ENCODE assay signal across 9 cellular contexts in genomic region chr13:48977973-48978372, GRCh38. TPM values are rescaled to one million over a fixed set of nuclear protein-coding genes. Genes with fewer than 3 reads are reported as not detected.
DNase-seq lines count a peak whose midpoint lies in the region; ATAC-seq and TF ChIP-seq lines count a peak whose summit lies in the region.
"Had no signal": no experiment of that assay in that cellular context is flagged by ENCODE, and none has a peak within 500 bp of the region (broad histone marks: within the 10 kb centered on the region; RNA-seq: fewer than 3 reads in every experiment).

No MANE protein-coding gene starts in this region.

- TF ChIP-seq POLR2A in right lobe of liver (IDR thresholded peaks at IDR 0.05), result no peak
- no peak for TF ChIP-seq POLR2A in vagina (IDR thresholded peaks at IDR 0.05)

- no peak for ATAC-seq in right lobe of liver
- ATAC-seq in HG02938 (IDR thresholded peaks at IDR 0.05; ENCODE audit: unreplicated experiment), result no peak
- ATAC-seq in GM18867 (IDR thresholded peaks at IDR 0.05; ENCODE audit: unreplicated experiment), result no peak

- intact Hi-C loops in right lobe of liver (cut with DNase I), result no loop called here
- intact Hi-C loops in vagina (cut with DNase I), result no loop called here

- H3K4me1 ChIP-seq in HAP-1, result peaks cover 25% of the 10 kb centered on the region
- peaks cover 19% of the 10 kb centered on the region for H3K4me1 ChIP-seq in adipocyte (ENCODE audit: control insufficient read depth, insufficient read depth, low read length)
- peaks cover 0 to 23% (median 0%) of the 10 kb centered on the region in 4 donors for H3K4me1 ChIP-seq in right lobe of liver
- peaks cover 57% of the 10 kb centered on the region for H3K4me1 ChIP-seq in vagina

- H3K27me3 ChIP-seq in HAP-1 (ENCODE audit: low read depth) (no peaks in the 10 kb centered on the region), adipocyte (replicated peaks; ENCODE audit: control insufficient read depth, insufficient read depth, low read length) (no peaks in the 10 kb centered on the region), right lobe of liver (no peaks in the 10 kb centered on the region), vagina (no peaks in the 10 kb centered on the region)

- H3K36me3 ChIP-seq in HAP-1 (replicated peaks) (no peaks in the 10 kb centered on the region), adipocyte (ENCODE audit: control insufficient read depth, insufficient read depth, low read length, severe bottlenecking) (no peaks in the 10 kb centered on the region), right lobe of liver (no peaks in the 10 kb centered on the region), vagina (no peaks in the 10 kb centered on the region)

- H3K9me3 ChIP-seq in HAP-1, result peaks cover 7% of the 10 kb centered on the region
- H3K9me3 ChIP-seq in adipocyte (ENCODE audit: control insufficient read depth, low read length), result peaks cover 17% of the 10 kb centered on the region
- H3K9me3 ChIP-seq in right lobe of liver, result peaks cover 0 to under 1% (median 0%) of the 10 kb centered on the region in 4 donors
- H3K9me3 ChIP-seq in vagina, result no peaks in the 10 kb centered on the region

- H3K9ac ChIP-seq in adipocyte (ENCODE audit: low read length), result peak overlapping the region; percentile 89

- DNase-seq in AG10803 (ENCODE audit: low read depth) (peak; percentile 36), HAP-1 (ENCODE audit: low spot score in 2 of 2) (peak in 1 of 2 experiments; percentile 2), adipocyte (ENCODE audit: low read depth) (peak; percentile 39), right lobe of liver (no peak), amniotic stem cell (lab: John Stamatoyannopoulos, UW) (no peak), vagina (ENCODE audit: extremely low spot score in 2 of 2) (no peak)
- DNase-seq: NCI-H774 had no signal

- H3K27ac ChIP-seq in right lobe of liver (no peak overlapping the region), vagina (no peak overlapping the region)

- in situ Hi-C loops in HAP-1 (cut with MboI; ENCODE audit: low sequenced_read_pairs), result no loop called here

- WGBS in right lobe of liver (ENCODE audit: insufficient coverage, low coverage, low lambda C conversion rate, missing lambda C conversion rate), result 33% methylated on average over 2 of the region's 3 CpGs

- TF ChIP-seq CTCF in AG10803 (conservative IDR thresholded peaks at IDR 0.05; ENCODE audit: low read length) (no peak), right lobe of liver (IDR thresholded peaks at IDR 0.05) (no peak), vagina (IDR thresholded peaks at IDR 0.05) (no peak)

- peak overlapping the region; percentile 91 for H3K4me3 ChIP-seq in AG10803 (ENCODE audit: low read length)
- H3K4me3 ChIP-seq in HAP-1, result peak overlapping the region; percentile 77
- H3K4me3 ChIP-seq in adipocyte (ENCODE audit: low read length), result peak overlapping the region; percentile 99
- peak overlapping the region in 2 of 3 donors; percentile 75 to 78 for H3K4me3 ChIP-seq in right lobe of liver
- peak overlapping the region in 1 of 2 donors; percentile 94 for H3K4me3 ChIP-seq in vagina

RNA-seq across cellular contexts. Expression of gene FNDC3A, which starts 2.3 kb away (rescaled TPM):
- total RNA-seq in right lobe of liver (10 to 100 TPM; 43.4 to 53.2 (median 47.9) TPM), vagina (32.2 TPM)

Comparison
In these comparisons a context has a peak if more than half of its experiments do, and no peak if none do; other contexts are left out.
1. DNase-seq: peak in AG10803 (single experiment) and adipocyte (single experiment); none in right lobe of liver (0 of 3), amniotic stem cell (single experiment) and vagina (0 of 2).